9 cellular contexts compared by ENCODE assay signal in genomic region chr5:177592905-177593304, GRCh38. TPM values are rescaled to one million over a fixed set of nuclear protein-coding genes. Genes with fewer than 3 reads are reported as not detected.
DNase-seq lines count a peak whose midpoint lies in the region; ATAC-seq, FAIRE-seq and TF ChIP-seq lines count a peak whose summit lies in the region.
"Had no signal": no experiment of that assay in that cellular context is flagged by ENCODE, and none has a peak within 500 bp of the region (broad histone marks: within the 10 kb centered on the region; RNA-seq: fewer than 3 reads in every experiment).

No MANE protein-coding gene starts in this region.

- H3K4me1 Mint-ChIP-seq in T-helper 1 cell treated with Interleukin-12 subunit alpha and Interleukin-12 subunit beta and Interleukin-4 antibody, amounts not matched to agents 30 μg/mL and 1 μg/mL, for 36 hours (ENCODE audit: low read depth) = peaks cover 23% of the 10 kb centered on the region
- peaks cover 30% of the 10 kb centered on the region for H3K4me1 Mint-ChIP-seq in activated naive CD8-positive, alpha-beta T cell treated with anti-CD3 and anti-CD28 coated beads, Interleukin-2, amount 50 U/mL, for 24 hours

- H3K9me3 Mint-ChIP-seq in T-helper 1 cell treated with Interleukin-12 subunit alpha and Interleukin-12 subunit beta and Interleukin-4 antibody, amounts not matched to agents 30 μg/mL and 1 μg/mL, for 36 hours = no peaks in the 10 kb centered on the region
- no peaks in the 10 kb centered on the region for H3K9me3 Mint-ChIP-seq in activated naive CD8-positive, alpha-beta T cell treated with anti-CD3 and anti-CD28 coated beads, Interleukin-2, amount 50 U/mL, for 24 hours

- peak overlapping the region; percentile 97 to 99 for H3K4me3 ChIP-seq in left lung
- H3K4me3 ChIP-seq in subcutaneous abdominal adipose tissue (ENCODE audit: low read depth in 1 of 5, low read length in 5 of 5) = peak overlapping the region; percentile 80 to 94 (median 93)

- ATAC-seq in activated naive CD8-positive, alpha-beta T cell treated with anti-CD3 and anti-CD28 coated beads, Interleukin-2, amount 50 U/mL, for 24 hours = no peak
- ATAC-seq in left lung (no peak), HG03097 (IDR thresholded peaks at IDR 0.05; ENCODE audit: low FRiP score, unreplicated experiment) (no peak)

- H3K27ac Mint-ChIP-seq in T-helper 1 cell treated with Interleukin-12 subunit alpha and Interleukin-12 subunit beta and Interleukin-4 antibody, amounts not matched to agents 30 μg/mL and 1 μg/mL, for 36 hours = peak overlapping the region; percentile 96
- H3K27ac Mint-ChIP-seq in activated naive CD8-positive, alpha-beta T cell treated with anti-CD3 and anti-CD28 coated beads, Interleukin-2, amount 50 U/mL, for 24 hours = peak overlapping the region; percentile 100

- H3K9me3 ChIP-seq in left lung = no peaks in the 10 kb centered on the region
- no peaks in the 10 kb centered on the region for H3K9me3 ChIP-seq in subcutaneous abdominal adipose tissue (ENCODE audit: control insufficient read depth in 5 of 5, low read length in 5 of 5)

- no peak for TF ChIP-seq POLR2A in GM12892 (IDR thresholded peaks at IDR 0.05; ENCODE audit: low read depth, low read length)

- FAIRE-seq in GM12892 (lab: Jason Lieb, UNC) = no peak

- H3K27ac ChIP-seq in left lung (peak overlapping the region in 1 of 2 donors; percentile 84), subcutaneous abdominal adipose tissue (ENCODE audit: low read depth, low read length) (no peak overlapping the region)

- H3K36me3 Mint-ChIP-seq in T-helper 1 cell treated with Interleukin-12 subunit alpha and Interleukin-12 subunit beta and Interleukin-4 antibody, amounts not matched to agents 30 μg/mL and 1 μg/mL, for 36 hours (ENCODE audit: low read depth) = peaks cover 32% of the 10 kb centered on the region
- H3K36me3 Mint-ChIP-seq in activated naive CD8-positive, alpha-beta T cell treated with anti-CD3 and anti-CD28 coated beads, Interleukin-2, amount 50 U/mL, for 24 hours (ENCODE audit: low read depth) = peaks cover 37% of the 10 kb centered on the region

- H3K36me3 ChIP-seq in left lung = peaks cover 0 to 40% of the 10 kb centered on the region in 2 donors
- H3K36me3 ChIP-seq in subcutaneous abdominal adipose tissue (ENCODE audit: control insufficient read depth in 5 of 5, insufficient read depth in 5 of 5, low read length in 5 of 5) = peaks cover 0 to 37% (median 34%) of the 10 kb centered on the region in 5 donors

- peaks cover 9 to 24% of the 10 kb centered on the region in 2 donors for H3K4me1 ChIP-seq in left lung
- peaks cover 0 to 25% (median 19%) of the 10 kb centered on the region in 5 donors for H3K4me1 ChIP-seq in subcutaneous abdominal adipose tissue (ENCODE audit: control insufficient read depth in 5 of 5, insufficient read depth in 5 of 5, low read length in 5 of 5)

- peak overlapping the region; percentile 87 to 93 (median 91) for H3K9ac ChIP-seq in subcutaneous abdominal adipose tissue (ENCODE audit: low read length in 5 of 5)

- intact Hi-C loops in left lung (cut with DNase I) = no loop called here

- peaks cover 32% of the 10 kb centered on the region for H3K27me3 Mint-ChIP-seq in T-helper 1 cell treated with Interleukin-12 subunit alpha and Interleukin-12 subunit beta and Interleukin-4 antibody, amounts not matched to agents 30 μg/mL and 1 μg/mL, for 36 hours (ENCODE audit: low read depth)
- peaks cover 21% of the 10 kb centered on the region for H3K27me3 Mint-ChIP-seq in activated naive CD8-positive, alpha-beta T cell treated with anti-CD3 and anti-CD28 coated beads, Interleukin-2, amount 50 U/mL, for 24 hours

- H3K27me3 ChIP-seq in left lung = peaks cover 0 to 22% of the 10 kb centered on the region in 2 donors
- peaks cover 0 to 2% (median 0%) of the 10 kb centered on the region in 5 donors for H3K27me3 ChIP-seq in subcutaneous abdominal adipose tissue (ENCODE audit: control insufficient read depth in 5 of 5, insufficient read depth in 4 of 5, low read length in 5 of 5)

- DNase-seq in T-helper 1 cell (no peak), left lung (peak in 1 of 2 donors; percentile 9), HCEC 1CT (no peak), GM12892 (ENCODE audit: insufficient read length) (no peak)
- no peak for DNase-seq in activated naive CD8-positive, alpha-beta T cell treated with anti-CD3 and anti-CD28 coated beads, Interleukin-2, amount 50 U/mL, for 24 hours
- DNase-seq: stimulated activated CD4-positive, alpha-beta T cell treated with anti-CD3 and anti-CD28 coated beads, Interleukin-1b, Interleukin-23, amount 100 ng/mL, for 48 hours had no signal

- TF ChIP-seq CTCF in left lung (IDR thresholded peaks at IDR 0.05) = no peak

- H3K4me3 Mint-ChIP-seq in T-helper 1 cell treated with Interleukin-12 subunit alpha and Interleukin-12 subunit beta and Interleukin-4 antibody, amounts not matched to agents 30 μg/mL and 1 μg/mL, for 36 hours = peak overlapping the region; percentile 95
- H3K4me3 Mint-ChIP-seq in activated naive CD8-positive, alpha-beta T cell treated with anti-CD3 and anti-CD28 coated beads, Interleukin-2, amount 50 U/mL, for 24 hours = peak overlapping the region; percentile 98

RNA-seq across cellular contexts. Expression of gene TMED9, which starts 0.9 kb away (rescaled TPM):
- total RNA-seq in left lung = 100 to 1,000 TPM; 200 to 221 TPM
- polyA plus RNA-seq in GM12892 (2012; ENCODE audit: missing spikeins) = 86.8 TPM

RNA-seq across cellular contexts. Expression of gene B4GALT7, which starts 7.0 kb away (rescaled TPM):
- total RNA-seq in left lung = 10 to 100 TPM; 23.8 to 26.6 TPM
- 8.2 TPM for polyA plus RNA-seq in GM12892 (2012; ENCODE audit: missing spikeins)

RNA-seq across cellular contexts. Expression of gene FAM193B, which starts 38.5 kb away (rescaled TPM):
- 10 to 100 TPM; 64.3 to 73.9 TPM for total RNA-seq in left lung
- polyA plus RNA-seq in GM12892 (2012; ENCODE audit: missing spikeins) = 43.8 TPM
